In the genomic region with DNA sequence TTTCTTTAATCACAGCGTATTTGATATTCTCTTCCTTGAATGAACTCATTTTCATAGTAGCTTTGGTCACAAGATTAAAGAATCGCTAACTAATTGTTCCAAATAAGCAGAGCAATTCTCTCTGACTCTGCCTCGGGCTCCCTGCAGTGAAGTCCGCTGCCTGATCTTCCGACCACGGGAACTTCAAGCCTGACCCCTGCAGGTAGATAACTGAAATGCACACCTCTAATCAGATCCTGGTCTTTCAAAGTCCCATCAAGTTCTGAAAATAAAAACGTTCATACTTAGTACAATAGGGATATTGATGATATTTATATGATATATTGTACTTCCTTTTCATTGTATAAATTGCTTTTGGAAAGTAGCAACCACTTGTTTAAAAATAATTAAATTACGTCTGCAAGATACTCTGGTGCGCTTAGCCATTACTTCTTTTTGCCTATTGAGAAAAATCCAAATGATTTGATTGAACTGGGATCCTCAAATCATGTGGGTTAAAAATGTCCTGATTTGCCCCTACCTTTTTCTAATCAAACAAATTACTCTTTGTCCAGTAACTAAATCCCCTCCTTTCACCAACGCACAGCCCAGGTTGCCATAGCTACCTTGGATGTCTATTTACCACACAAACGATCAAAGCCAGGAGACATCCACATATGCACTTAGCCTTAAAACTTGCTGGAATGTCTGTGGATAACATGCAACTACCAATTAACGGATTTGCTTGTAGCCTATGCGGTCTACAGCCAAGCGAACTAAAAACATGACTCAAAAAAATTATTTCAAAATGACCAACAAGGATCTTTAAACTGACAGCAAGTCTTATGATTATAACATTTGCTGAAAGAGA, we compare ENCODE assay signal across 8 cellular contexts. TPM values are rescaled to one million over a fixed set of nuclear protein-coding genes. Genes with fewer than 3 reads are reported as not detected.
DNase-seq lines count a peak whose midpoint lies in the region; ATAC-seq, FAIRE-seq and TF ChIP-seq lines count a peak whose summit lies in the region.

No MANE protein-coding gene starts in this region.

- TF ChIP-seq CTCF in NB4 (IDR thresholded peaks at IDR 0.05; ENCODE audit: low read depth, low read length) (peak; percentile 50), WERI-Rb-1 (IDR thresholded peaks at IDR 0.05; ENCODE audit: low read depth, low read length) (peak; percentile 66), sigmoid colon (IDR thresholded peaks at IDR 0.05) (peak; percentile 51 to 57 (median 56))

- H3K4me3 ChIP-seq in NB4 (ENCODE audit: low read depth, low read length) (no peak overlapping the region), WERI-Rb-1 (ENCODE audit: low read depth, low read length) (no peak overlapping the region), sigmoid colon (peak overlapping the region in 3 of 4 donors; percentile 20 to 68 (median 61))

- no peak overlapping the region for H3K27ac Mint-ChIP-seq in activated T-helper 1 cell treated with anti-CD3 and anti-CD28 coated beads, Interleukin-12 subunit alpha, Interleukin-12 subunit beta, Interleukin-2, Interleukin-4 antibody, amounts not matched to agents 30 ng/mL and 10 ng/mL and 1 ng/mL, durations not matched to agents 14 hours and 24 hours and 36 hours

- H3K9me3 ChIP-seq in WERI-Rb-1 (ENCODE audit: severe bottlenecking) (no peaks in the 10 kb centered on the region), sigmoid colon (no peaks in the 10 kb centered on the region)

- H3K9me3 Mint-ChIP-seq in activated T-helper 1 cell treated with anti-CD3 and anti-CD28 coated beads, Interleukin-12 subunit alpha, Interleukin-12 subunit beta, Interleukin-2, Interleukin-4 antibody, amounts not matched to agents 30 ng/mL and 10 ng/mL and 1 ng/mL, durations not matched to agents 14 hours and 24 hours and 36 hours: no peaks in the 10 kb centered on the region

- no peak for TF ChIP-seq POLR2A in NB4 (IDR thresholded peaks at IDR 0.05; ENCODE audit: extremely low read depth, insufficient read length)
- TF ChIP-seq POLR2A in sigmoid colon (IDR thresholded peaks at IDR 0.05): no peak

- DNase-seq in NB4 (ENCODE audit: low read depth): peak; percentile 43
- DNase-seq in WERI-Rb-1: peak; percentile 45
- DNase-seq in left cardiac atrium: peak; percentile 37
- peak; percentile 72 for DNase-seq in sigmoid colon
- DNase-seq in activated T-helper 1 cell treated with anti-CD3 and anti-CD28 coated beads, Interleukin-12 subunit alpha, Interleukin-12 subunit beta, Interleukin-2, Interleukin-4 antibody, amounts not matched to agents 30 ng/mL and 10 ng/mL and 1 ng/mL, durations not matched to agents 14 hours and 24 hours and 36 hours (ENCODE audit: low spot score): no peak
- no peak for DNase-seq in activated naive CD4-positive, alpha-beta T cell (lab: John Stamatoyannopoulos, UW)

- no peak for TF ChIP-seq EP300 in sigmoid colon (IDR thresholded peaks at IDR 0.05)

- H3K27ac ChIP-seq in WERI-Rb-1 (no peak overlapping the region), sigmoid colon (peak overlapping the region in 3 of 4 donors; percentile 83 to 90 (median 86))

- intact Hi-C loops in left cardiac atrium (cut with DNase I): loop anchor here in 1 of 2 donors (5.0 to 10.0 kb wide), 2 partner anchors 131 to 419 kb away; no protein-coding TSS in a partner anchor
- intact Hi-C loops in sigmoid colon (cut with DNase I): loop anchor here (1.0 to 10.0 kb wide), 5 partner anchors 109 to 427 kb away; no protein-coding TSS in a partner anchor
- intact Hi-C loops in activated T-helper 1 cell treated with anti-CD3 and anti-CD28 coated beads, Interleukin-12 subunit alpha, Interleukin-12 subunit beta, Interleukin-2, Interleukin-4 antibody, amounts not matched to agents 30 ng/mL and 10 ng/mL and 1 ng/mL, durations not matched to agents 14 hours and 24 hours and 36 hours (cut with micrococcal nuclease): loop anchor here (1.0 kb wide), 1 partner anchor 427 kb away; no protein-coding TSS in a partner anchor

- H3K4me3 Mint-ChIP-seq in activated T-helper 1 cell treated with anti-CD3 and anti-CD28 coated beads, Interleukin-12 subunit alpha, Interleukin-12 subunit beta, Interleukin-2, Interleukin-4 antibody, amounts not matched to agents 30 ng/mL and 10 ng/mL and 1 ng/mL, durations not matched to agents 14 hours and 24 hours and 36 hours: no peak overlapping the region

- WGBS in sigmoid colon, 2 donors: 28 to 34% methylated on average over 14 of the region's 14 CpGs

- H3K27me3 ChIP-seq in WERI-Rb-1 (ENCODE audit: insufficient read depth, low read depth, severe bottlenecking) (peaks cover 27% of the 10 kb centered on the region), sigmoid colon (no peaks in the 10 kb centered on the region)

- peak; percentile 56 for ATAC-seq in GM21619 (IDR thresholded peaks at IDR 0.05; ENCODE audit: unreplicated experiment)
- peak; percentile 40 to 41 for ATAC-seq in left cardiac atrium

- peaks cover 10% of the 10 kb centered on the region for H3K4me1 Mint-ChIP-seq in activated T-helper 1 cell treated with anti-CD3 and anti-CD28 coated beads, Interleukin-12 subunit alpha, Interleukin-12 subunit beta, Interleukin-2, Interleukin-4 antibody, amounts not matched to agents 30 ng/mL and 10 ng/mL and 1 ng/mL, durations not matched to agents 14 hours and 24 hours and 36 hours (ENCODE audit: low read depth)

- H3K27me3 Mint-ChIP-seq in activated T-helper 1 cell treated with anti-CD3 and anti-CD28 coated beads, Interleukin-12 subunit alpha, Interleukin-12 subunit beta, Interleukin-2, Interleukin-4 antibody, amounts not matched to agents 30 ng/mL and 10 ng/mL and 1 ng/mL, durations not matched to agents 14 hours and 24 hours and 36 hours (ENCODE audit: insufficient read depth): peaks cover 29% of the 10 kb centered on the region

- no peaks in the 10 kb centered on the region for H3K36me3 ChIP-seq in WERI-Rb-1
- H3K36me3 ChIP-seq in sigmoid colon: no peaks in the 10 kb centered on the region

- H3K36me3 Mint-ChIP-seq in activated T-helper 1 cell treated with anti-CD3 and anti-CD28 coated beads, Interleukin-12 subunit alpha, Interleukin-12 subunit beta, Interleukin-2, Interleukin-4 antibody, amounts not matched to agents 30 ng/mL and 10 ng/mL and 1 ng/mL, durations not matched to agents 14 hours and 24 hours and 36 hours (ENCODE audit: low read depth): no peaks in the 10 kb centered on the region

- peaks cover 0 to 51% (median 17%) of the 10 kb centered on the region in 4 donors for H3K4me1 ChIP-seq in sigmoid colon

- FAIRE-seq in G401.6 (lab: Jason Lieb, UNC): peak; percentile 56

RNA-seq across cellular contexts. Expression of a gene that starts 4.2 kb away (rescaled TPM):
- total RNA-seq in left cardiac atrium: 10 to 100 TPM; 11.0 to 25.5 TPM
- total RNA-seq in sigmoid colon: 10 to 100 TPM; 34.6 to 77.5 (median 54.6) TPM
- 1 to 10 TPM; 3.2 to 9.3 (median 3.6) TPM for polyA plus RNA-seq in sigmoid colon
- total RNA-seq in activated T-helper 1 cell treated with anti-CD3 and anti-CD28 coated beads, Interleukin-12 subunit alpha, Interleukin-12 subunit beta, Interleukin-2, Interleukin-4 antibody, amounts not matched to agents 30 ng/mL and 10 ng/mL and 1 ng/mL, durations not matched to agents 14 hours and 24 hours and 36 hours: not detected in 2 replicates

Comparison
In these comparisons a context has a peak if more than half of its experiments do, and no peak if none do; other contexts are left out.
1. DNase-seq: peak in NB4 (single experiment), WERI-Rb-1 (single experiment), left cardiac atrium (single experiment) and sigmoid colon (single experiment); none in activated T-helper 1 cell treated with anti-CD3 and anti-CD28 coated beads, Interleukin-12 subunit alpha, Interleukin-12 subunit beta, Interleukin-2, Interleukin-4 antibody, amounts not matched to agents 30 ng/mL and 10 ng/mL and 1 ng/mL, durations not matched to agents 14 hours and 24 hours and 36 hours (single experiment) and activated naive CD4-positive, alpha-beta T cell (0 of 4).
2. H3K4me3 ChIP-seq: peak in sigmoid colon (3 of 4); none in NB4 (single experiment) and WERI-Rb-1 (single experiment).
3. RNA of a gene that starts 4.2 kb away (total RNA-seq): 34.6 to 77.5 TPM in sigmoid colon and 11.0 to 25.5 TPM in left cardiac atrium; not detected in activated T-helper 1 cell treated with anti-CD3 and anti-CD28 coated beads, Interleukin-12 subunit alpha, Interleukin-12 subunit beta, Interleukin-2, Interleukin-4 antibody, amounts not matched to agents 30 ng/mL and 10 ng/mL and 1 ng/mL, durations not matched to agents 14 hours and 24 hours and 36 hours; every median in the first group is over 10 times any median in the second.
4. Peak in every context shown above with its lines, with median percentiles within 50 percentile points of each other: CTCF ChIP-seq.